Comparison of ENCODE assay signal across 22 cellular contexts in the genomic region with DNA sequence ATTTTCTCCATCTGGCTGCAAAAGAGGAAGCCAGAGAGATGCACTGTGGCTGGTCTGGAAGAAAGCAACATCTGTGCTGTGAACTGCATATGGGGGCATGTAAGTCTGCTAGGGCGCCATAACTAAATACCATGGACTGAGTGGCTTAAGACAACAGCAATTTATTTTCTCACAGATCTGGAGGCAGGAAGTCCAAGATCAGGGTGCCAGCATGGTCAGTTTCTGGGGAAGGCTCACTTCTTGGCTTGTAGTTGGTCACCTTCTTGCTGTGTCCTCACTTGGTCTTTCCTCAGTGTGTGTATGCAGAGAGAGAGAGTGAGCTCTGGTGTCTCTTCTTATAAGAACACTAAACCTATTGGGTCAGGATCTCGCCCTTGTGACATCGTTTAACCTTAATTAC. TPM values are rescaled to one million over a fixed set of nuclear protein-coding genes. Genes with fewer than 3 reads are reported as not detected.
DNase-seq lines count a peak whose midpoint lies in the region; ATAC-seq, FAIRE-seq and TF ChIP-seq lines count a peak whose summit lies in the region.
"Had no signal": no experiment of that assay in that cellular context is flagged by ENCODE, and none has a peak within 500 bp of the region (broad histone marks: within the 10 kb centered on the region; RNA-seq: fewer than 3 reads in every experiment).

No MANE protein-coding gene starts in this region.

- H3K27me3 Mint-ChIP-seq in nephron progenitor cell (ENCODE audit: low read depth, poor library complexity), result no peaks in the 10 kb centered on the region

- H3K9ac ChIP-seq in HepG2 (ENCODE audit: insufficient read depth, low read depth, low read length), result no peak overlapping the region
- H3K9ac ChIP-seq: BLaER1 treated with 17β-estradiol and CSF1 and Interleukin-3, amounts not matched to agents 10 nM and 100 nM had no signal

- H3K9me3 Mint-ChIP-seq in nephron progenitor cell, result peaks cover 20% of the 10 kb centered on the region

- BruUV-seq in HepG2 (replicated peaks; lab: Mats Ljungman, UMichigan), result no TSS peak

- no peaks in the 10 kb centered on the region for H3K36me3 Mint-ChIP-seq in nephron progenitor cell (ENCODE audit: low read depth)
- H3K36me3 Mint-ChIP-seq: CD8-positive, alpha-beta T cell had no signal

- H3K9me3 ChIP-seq in HepG2 (ENCODE audit: low read length), result peaks cover 9% of the 10 kb centered on the region; the same call in 1 of the 2 replicates
- H3K9me3 ChIP-seq in right lobe of liver, result no peaks in the 10 kb centered on the region
- H3K9me3 ChIP-seq in osteoblast (ENCODE audit: low read depth, low read length), result no peaks in the 10 kb centered on the region
- H3K9me3 ChIP-seq: Caco-2 had no signal

- no peak for TF ChIP-seq POLR2A in HepG2 (IDR thresholded peaks at IDR 0.05; ENCODE audit: insufficient read depth in 1 of 2, low read depth in 2 of 2, low read length in 2 of 2)
- TF ChIP-seq POLR2A in right lobe of liver (IDR thresholded peaks at IDR 0.05), result no peak

- no peak for TF ChIP-seq RAD21 in HepG2 (CRISPR knock-in tag; IDR thresholded peaks at IDR 0.05)

- H3K4me3 ChIP-seq in HepG2 (replicated peaks in 1 of 3; ENCODE audit: insufficient read depth in 1 of 3, low read depth in 2 of 3, low read length in 3 of 3) (no peak overlapping the region), right lobe of liver (no peak overlapping the region), osteoblast (ENCODE audit: insufficient read depth, low read length) (no peak overlapping the region)
- H3K4me3 ChIP-seq: A549; BLaER1 treated with 17β-estradiol and CSF1 and Interleukin-3, amounts not matched to agents 10 nM and 100 nM had no signal

- no peak for FAIRE-seq in HepG2 (lab: Jason Lieb, UNC)
- FAIRE-seq: A549, D721Med, G401.6, GM12891 had no signal

- no peak for TF ChIP-seq EP300 in HepG2 (IDR thresholded peaks at IDR 0.05; ENCODE audit: low read depth in 2 of 2, low read length in 2 of 2)
- no peak for TF ChIP-seq EP300 in HepG2 (CRISPR knock-in tag; IDR thresholded peaks at IDR 0.05; ENCODE audit: borderline replicate concordance)

- peaks cover 31% of the 10 kb centered on the region for H3K4me1 ChIP-seq in HepG2 (ENCODE audit: insufficient read depth, low read length)
- H3K4me1 ChIP-seq in right lobe of liver, result no peaks in the 10 kb centered on the region
- H3K4me1 ChIP-seq in osteoblast (ENCODE audit: insufficient read depth, low read length), result peaks cover 4% of the 10 kb centered on the region
- H3K4me1 ChIP-seq in foreskin keratinocyte, result no peaks in the 10 kb centered on the region
- H3K4me1 ChIP-seq: Caco-2 had no signal

- no peaks in the 10 kb centered on the region for H3K79me2 ChIP-seq in HepG2 (ENCODE audit: insufficient read depth, low read length)
- H3K79me2 ChIP-seq in osteoblast (ENCODE audit: insufficient read depth, low read length), result no peaks in the 10 kb centered on the region

- WGBS in HepG2 (ENCODE audit: low lambda C conversion rate), result 69% methylated on average over 3 of the region's 3 CpGs
- WGBS in right lobe of liver (ENCODE audit: insufficient coverage, low coverage, low lambda C conversion rate, missing lambda C conversion rate), result 92% methylated on average over 3 of the region's 3 CpGs

- no peaks in the 10 kb centered on the region for H3K4me1 Mint-ChIP-seq in nephron progenitor cell
- H3K4me1 Mint-ChIP-seq: B cell had no signal

- no peak overlapping the region for H3K4me2 ChIP-seq in HepG2 (ENCODE audit: low read depth, low read length)
- no peak overlapping the region for H3K4me2 ChIP-seq in osteoblast (ENCODE audit: insufficient read depth, low read length)
- H3K4me2 ChIP-seq: A549 had no signal

- H3K27ac Mint-ChIP-seq in nephron progenitor cell, result peak overlapping the region; percentile 44
- H3K27ac Mint-ChIP-seq: B cell; CD4-positive, alpha-beta T cell; CD8-positive, alpha-beta T cell had no signal

- H2AFZ ChIP-seq in HepG2 (ENCODE audit: low read length), result peak overlapping the region; percentile 42
- no peak overlapping the region for H2AFZ ChIP-seq in osteoblast (ENCODE audit: low read length)

- ATAC-seq in HepG2 (no peak), right lobe of liver (no peak), foreskin keratinocyte (no peak)
- ATAC-seq: A549; CD8-positive, alpha-beta T cell had no signal

- H3K36me3 ChIP-seq in HepG2 (replicated peaks in 1 of 2; ENCODE audit: control insufficient read depth in 1 of 2, insufficient read depth in 2 of 2, low read length in 2 of 2), result no peaks in the 10 kb centered on the region
- no peaks in the 10 kb centered on the region for H3K36me3 ChIP-seq in right lobe of liver
- no peaks in the 10 kb centered on the region for H3K36me3 ChIP-seq in osteoblast (ENCODE audit: insufficient read depth, low read length)
- H3K36me3 ChIP-seq: BLaER1 treated with 17β-estradiol and CSF1 and Interleukin-3, amounts not matched to agents 10 nM and 100 nM had no signal

- no peaks in the 10 kb centered on the region; a peak in 1 of 5 replicates for H3K27me3 ChIP-seq in HepG2 (ENCODE audit: control insufficient read depth in 1 of 2, insufficient read depth in 2 of 2, low read length in 2 of 2)
- H3K27me3 ChIP-seq in right lobe of liver, result no peaks in the 10 kb centered on the region
- peaks cover 3% of the 10 kb centered on the region for H3K27me3 ChIP-seq in osteoblast (ENCODE audit: insufficient read depth, low read length)
- peaks cover 43% of the 10 kb centered on the region for H3K27me3 ChIP-seq in foreskin keratinocyte
- H3K27me3 ChIP-seq: BLaER1 treated with 17β-estradiol and CSF1 and Interleukin-3, amounts not matched to agents 10 nM and 100 nM had no signal

- H4K20me1 ChIP-seq in HepG2 (ENCODE audit: insufficient read depth, low read length) (no peaks in the 10 kb centered on the region), osteoblast (ENCODE audit: insufficient read depth, low read length) (no peaks in the 10 kb centered on the region)
- H4K20me1 ChIP-seq: BLaER1 treated with 17β-estradiol and CSF1 and Interleukin-3, amounts not matched to agents 10 nM and 100 nM had no signal

- POLR2A ChIA-PET in HepG2 (lab: Yijun Ruan, JAX), result no interaction called here

- no peak overlapping the region for H3K27ac ChIP-seq in HepG2 (ENCODE audit: extremely low read length, insufficient read depth, low read length)
- H3K27ac ChIP-seq in right lobe of liver, result no peak overlapping the region
- H3K27ac ChIP-seq in osteoblast (ENCODE audit: low read depth, low read length), result no peak overlapping the region
- H3K27ac ChIP-seq in foreskin keratinocyte, result no peak overlapping the region
- H3K27ac ChIP-seq: 22Rv1; A549; BLaER1 treated with 17β-estradiol and CSF1 and Interleukin-3, amounts not matched to agents 10 nM and 100 nM; C4-2B had no signal

- in situ Hi-C loops in HepG2 (cut with HindIII; ENCODE audit: extremely low pct_ligation_motif_present, low pct_unique_long_range_greater_than_20kb), result loop anchor here (10.0 kb wide), 1 partner anchor 93 kb away; a partner anchor contains a TSS

- no peak overlapping the region for H3K4me3 Mint-ChIP-seq in nephron progenitor cell
- H3K4me3 Mint-ChIP-seq: B cell; CD4-positive, alpha-beta T cell; CD8-positive, alpha-beta T cell had no signal

- no peak for DNase-seq in HepG2 (ENCODE audit: low spot score)
- DNase-seq in right lobe of liver, result no peak
- no peak for DNase-seq in nephron progenitor cell
- DNase-seq in osteoblast (ENCODE audit: insufficient read length, low spot score, missing footprints), result peak; percentile 31
- DNase-seq in NCI-H524 treated with DMSO at 0.1 percent for 48 hours (lab: John Stamatoyannopoulos, UW), result no peak
- no peak for DNase-seq in iPS-NIHi7 (ENCODE audit: extremely low spot score)
- DNase-seq in foreskin keratinocyte, result no peak
- DNase-seq: AML-193; Caco-2; Calu3; CD4-positive, alpha-beta T cell; CD8-positive, alpha-beta T cell; DMS79 treated with DMSO at 0.1 percent for 48 hours; GF-D8 had no signal

- CTCF ChIA-PET in HepG2 (lab: Yijun Ruan, JAX; ENCODE audit: low intra/inter-chr PET ratio, low total read pairs), result no interaction called here

- intact Hi-C loops in HepG2 (cut with micrococcal nuclease; ENCODE audit: unreplicated experiment) (no loop called here), right lobe of liver (cut with DNase I) (no loop called here)

- TF ChIP-seq CTCF in HepG2 (CRISPR knock-in tag; IDR thresholded peaks at IDR 0.05) (no peak), right lobe of liver (IDR thresholded peaks at IDR 0.05) (no peak), nephron progenitor cell (IDR thresholded peaks at IDR 0.05) (no peak), osteoblast (IDR thresholded peaks at IDR 0.05; ENCODE audit: extremely low read depth, low read depth, low read length) (no peak), foreskin keratinocyte (conservative IDR thresholded peaks at IDR 0.05) (no peak)

TF ChIP-seq in HepG2, 621 proteins besides CTCF, POLR2A, EP300 and RAD21 (continues in another document):
- TF ChIP-seq ZSCAN20 (CRISPR knock-in tag; IDR thresholded peaks at IDR 0.05; ENCODE audit: borderline replicate concordance), result no peak
- no peak for TF ChIP-seq KDM5A (IDR thresholded peaks at IDR 0.05; ENCODE audit: borderline replicate concordance, low read length)

RNA-seq across cellular contexts. Expression of a gene that starts 34.9 kb away (rescaled TPM):
- total RNA-seq in HepG2 (2016; rRNA removed; fragmentation: Illumina TruSeq; extraction: Trizol) (18.9 and 23.7 TPM in 2 replicates), right lobe of liver (1 to 10 TPM; 2.9 to 5.7 (median 5.1) TPM), osteoblast (12.3 and 12.7 TPM in 2 replicates), foreskin keratinocyte (21.2 and 22.7 TPM in 2 replicates)
- 4.0 and 4.8 TPM in 2 replicates for total RNA-seq in HepG2 (2016; cell fraction: cytosol; rRNA removed; fragmentation: Illumina TruSeq; extraction: Trizol; ENCODE audit: low read depth)
- total RNA-seq in HepG2 (2016; cell fraction: insoluble cytoplasmic fraction; rRNA removed; fragmentation: Illumina TruSeq; extraction: Trizol), result 18.2 and 21.5 TPM in 2 replicates
- 8.3 and 9.4 TPM in 2 replicates for total RNA-seq in HepG2 (2016; cell fraction: membrane; rRNA removed; fragmentation: Illumina TruSeq; extraction: Trizol)
- 18.8 and 20.7 TPM in 2 replicates for total RNA-seq in HepG2 (2016; cell fraction: nucleus; rRNA removed; fragmentation: Illumina TruSeq; extraction: Trizol)
- polyA plus RNA-seq in HepG2 (2011; rRNA removed) (5.1 and 6.3 TPM in 2 replicates), foreskin keratinocyte (8.5 and 10.9 TPM in 2 replicates)
- polyA plus RNA-seq in HepG2 (2011; cell fraction: cytosol; rRNA removed), result 2.7 and 2.9 TPM in 2 replicates
- polyA plus RNA-seq in HepG2 (2011; cell fraction: nucleus; rRNA removed), result 4.1 and 4.3 TPM in 2 replicates
- 3.5 and 5.9 TPM in 2 replicates for polyA plus RNA-seq in HepG2 (2012)
- 1.4 and 1.8 TPM in 2 replicates for polyA plus RNA-seq in HepG2 (2016; cell fraction: cytosol; fragmentation: Illumina TruSeq; extraction: Trizol; ENCODE audit: low read depth)
- polyA plus RNA-seq in HepG2 (2016; cell fraction: insoluble cytoplasmic fraction; fragmentation: Illumina TruSeq; extraction: Trizol; ENCODE audit: low read depth), result 18.6 and 19.5 TPM in 2 replicates
- polyA plus RNA-seq in HepG2 (2016; cell fraction: membrane; fragmentation: Illumina TruSeq; extraction: Trizol; ENCODE audit: low read depth), result 3.6 and 4.0 TPM in 2 replicates
- 20.7 and 27.8 TPM in 2 replicates for polyA plus RNA-seq in HepG2 (2016; cell fraction: nucleus; fragmentation: Illumina TruSeq; extraction: Trizol; ENCODE audit: insufficient read depth, low read depth)
- 6.2 and 54.4 TPM in 2 replicates for polyA minus RNA-seq in HepG2 (2011; rRNA and poly(A)+ RNA removed; ENCODE audit: low replicate concordance)
- polyA minus RNA-seq in HepG2 (2011; cell fraction: cytosol; rRNA and poly(A)+ RNA removed), result 2.5 and 5.3 TPM in 2 replicates
- polyA minus RNA-seq in HepG2 (2011; cell fraction: nucleus; rRNA and poly(A)+ RNA removed), result 8.5 and 9.9 TPM in 2 replicates
